1 cellular context compared by ENCODE assay signal in the genomic region with DNA sequence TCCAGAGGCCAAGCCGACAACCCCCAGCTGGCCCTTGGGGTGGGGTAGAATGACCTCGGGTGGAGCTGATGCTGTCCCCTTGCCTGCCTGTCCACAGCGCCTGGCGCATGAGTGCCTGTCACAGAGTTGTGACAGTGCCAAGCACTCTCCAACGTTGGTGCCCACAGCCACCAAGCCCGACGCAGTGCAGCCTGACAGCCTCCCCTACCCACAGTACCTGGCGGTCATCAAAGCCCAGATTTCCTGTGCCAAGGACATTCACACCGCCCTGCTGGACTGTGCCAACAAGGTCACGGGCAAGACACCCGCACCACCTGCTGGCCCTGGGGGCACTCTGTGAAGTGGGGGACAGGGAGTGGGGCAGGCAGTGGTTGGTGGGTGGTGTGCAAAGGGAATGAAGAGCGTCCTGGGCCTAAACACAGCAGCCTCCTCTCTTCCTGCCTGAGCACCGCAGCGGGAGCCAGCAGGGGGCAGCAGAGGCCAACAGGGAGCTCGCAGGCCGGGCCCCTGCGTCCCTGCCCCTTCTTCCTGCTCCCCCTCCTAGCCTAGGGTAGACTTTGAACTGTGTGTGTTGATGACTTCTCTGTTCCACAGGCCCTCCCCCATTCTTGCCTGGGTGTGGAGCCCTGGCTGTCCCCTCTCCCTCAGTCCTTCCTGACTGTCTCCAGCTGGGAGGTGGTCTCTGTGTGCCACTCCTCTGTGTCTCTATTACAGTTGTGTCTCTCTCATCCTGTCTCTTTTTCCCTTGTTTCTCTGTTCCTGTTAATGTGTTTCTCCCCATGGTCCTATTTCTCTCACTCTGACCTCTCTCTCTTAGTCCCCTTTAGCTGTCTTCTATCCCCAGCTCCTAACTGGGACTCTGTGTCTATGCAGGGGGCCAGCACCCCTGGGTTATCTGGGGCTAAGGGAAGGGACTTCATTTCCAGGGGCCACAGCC.
TF ChIP-seq lines count a peak whose summit lies in the region.

No MANE protein-coding gene starts in this region.

TF ChIP-seq in HEK293, 187 proteins besides CTCF, POLR2A, EP300 and RAD21 (continued from another document):
- TF ChIP-seq, protein P1, sequence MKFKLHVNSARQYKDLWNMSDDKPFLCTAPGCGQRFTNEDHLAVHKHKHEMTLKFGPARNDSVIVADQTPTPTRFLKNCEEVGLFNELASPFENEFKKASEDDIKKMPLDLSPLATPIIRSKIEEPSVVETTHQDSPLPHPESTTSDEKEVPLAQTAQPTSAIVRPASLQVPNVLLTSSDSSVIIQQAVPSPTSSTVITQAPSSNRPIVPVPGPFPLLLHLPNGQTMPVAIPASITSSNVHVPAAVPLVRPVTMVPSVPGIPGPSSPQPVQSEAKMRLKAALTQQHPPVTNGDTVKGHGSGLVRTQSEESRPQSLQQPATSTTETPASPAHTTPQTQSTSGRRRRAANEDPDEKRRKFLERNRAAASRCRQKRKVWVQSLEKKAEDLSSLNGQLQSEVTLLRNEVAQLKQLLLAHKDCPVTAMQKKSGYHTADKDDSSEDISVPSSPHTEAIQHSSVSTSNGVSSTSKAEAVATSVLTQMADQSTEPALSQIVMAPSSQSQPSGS (tag by site-specific recombination; IDR thresholded peaks at IDR 0.05; ENCODE audit: low read depth), result no peak
- no peak for TF ChIP-seq SCRT1 (tag by site-specific recombination; IDR thresholded peaks at IDR 0.05; ENCODE audit: borderline replicate concordance)
- no peak; the same call in 1 of the 2 replicates for TF ChIP-seq ZNF239 (tag by site-specific recombination; IDR thresholded peaks at IDR 0.05)
- no peak for TF ChIP-seq OSR2 (tag by site-specific recombination; IDR thresholded peaks at IDR 0.05)
- TF ChIP-seq, protein P2, sequence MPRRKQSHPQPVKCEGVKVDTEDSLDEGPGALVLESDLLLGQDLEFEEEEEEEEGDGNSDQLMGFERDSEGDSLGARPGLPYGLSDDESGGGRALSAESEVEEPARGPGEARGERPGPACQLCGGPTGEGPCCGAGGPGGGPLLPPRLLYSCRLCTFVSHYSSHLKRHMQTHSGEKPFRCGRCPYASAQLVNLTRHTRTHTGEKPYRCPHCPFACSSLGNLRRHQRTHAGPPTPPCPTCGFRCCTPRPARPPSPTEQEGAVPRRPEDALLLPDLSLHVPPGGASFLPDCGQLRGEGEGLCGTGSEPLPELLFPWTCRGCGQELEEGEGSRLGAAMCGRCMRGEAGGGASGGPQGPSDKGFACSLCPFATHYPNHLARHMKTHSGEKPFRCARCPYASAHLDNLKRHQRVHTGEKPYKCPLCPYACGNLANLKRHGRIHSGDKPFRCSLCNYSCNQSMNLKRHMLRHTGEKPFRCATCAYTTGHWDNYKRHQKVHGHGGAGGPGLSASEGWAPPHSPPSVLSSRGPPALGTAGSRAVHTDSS (tag by site-specific recombination; IDR thresholded peaks at IDR 0.05), result no peak
- TF ChIP-seq ZNF596 (tag by site-specific recombination; IDR thresholded peaks at IDR 0.05), result no peak
- TF ChIP-seq, protein P3, sequence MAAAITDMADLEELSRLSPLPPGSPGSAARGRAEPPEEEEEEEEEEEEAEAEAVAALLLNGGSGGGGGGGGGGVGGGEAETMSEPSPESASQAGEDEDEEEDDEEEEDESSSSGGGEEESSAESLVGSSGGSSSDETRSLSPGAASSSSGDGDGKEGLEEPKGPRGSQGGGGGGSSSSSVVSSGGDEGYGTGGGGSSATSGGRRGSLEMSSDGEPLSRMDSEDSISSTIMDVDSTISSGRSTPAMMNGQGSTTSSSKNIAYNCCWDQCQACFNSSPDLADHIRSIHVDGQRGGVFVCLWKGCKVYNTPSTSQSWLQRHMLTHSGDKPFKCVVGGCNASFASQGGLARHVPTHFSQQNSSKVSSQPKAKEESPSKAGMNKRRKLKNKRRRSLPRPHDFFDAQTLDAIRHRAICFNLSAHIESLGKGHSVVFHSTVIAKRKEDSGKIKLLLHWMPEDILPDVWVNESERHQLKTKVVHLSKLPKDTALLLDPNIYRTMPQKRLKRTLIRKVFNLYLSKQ (tag by site-specific recombination; IDR thresholded peaks at IDR 0.05; ENCODE audit: borderline replicate concordance), result no peak; the same call in 1 of the 2 replicates
- TF ChIP-seq ZNF37A (tag by site-specific recombination; IDR thresholded peaks at IDR 0.05), result no peak
